2 cellular contexts compared by ENCODE assay signal in the genomic region with DNA sequence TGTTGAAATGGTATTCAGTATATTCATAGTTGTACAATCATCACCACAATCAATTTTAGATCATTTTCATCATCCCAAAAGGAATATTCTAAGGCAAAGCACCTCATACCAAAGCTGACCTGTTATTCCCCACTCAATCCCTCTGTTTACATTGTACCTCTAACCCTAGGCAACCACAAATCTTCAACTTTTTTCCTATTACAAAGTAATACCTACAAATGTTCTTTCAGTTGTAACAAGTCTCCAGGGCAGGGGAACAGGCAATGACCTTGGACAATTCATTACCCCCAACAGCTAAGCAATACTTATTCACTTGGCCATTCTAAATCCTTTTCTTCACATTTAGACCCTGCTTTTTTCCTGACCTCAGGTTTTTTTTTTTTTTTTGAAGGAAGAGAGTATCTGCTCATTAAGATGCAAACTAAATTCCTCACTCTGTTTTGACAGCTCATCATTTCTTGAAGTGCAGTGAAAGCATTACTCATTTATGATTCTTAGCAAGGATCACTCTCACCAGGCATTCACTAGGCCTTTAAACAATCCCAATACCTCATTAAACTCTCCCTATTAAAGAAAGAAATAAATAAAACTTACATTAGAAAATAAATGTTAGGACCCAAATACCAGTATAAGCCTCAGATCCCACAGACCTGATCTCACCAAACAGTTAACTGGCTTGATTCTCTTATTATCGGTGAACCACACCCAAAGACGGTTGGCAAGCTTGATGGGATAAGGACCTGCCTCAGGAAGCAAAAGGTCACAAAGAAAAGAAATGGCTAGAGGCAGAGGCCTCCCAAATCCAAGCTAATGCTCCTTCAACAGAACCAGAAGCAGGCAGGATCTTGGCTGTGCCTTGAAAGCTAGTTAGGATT.
TF ChIP-seq lines count a peak whose summit lies in the region.

No MANE protein-coding gene starts in this region.

TF ChIP-seq in IMR-90, 13 proteins besides CTCF, POLR2A, EP300 and RAD21:
- no peak for TF ChIP-seq BHLHE40 (IDR thresholded peaks at IDR 0.05; ENCODE audit: low read depth, low read length)
- TF ChIP-seq CEBPB (IDR thresholded peaks at IDR 0.05; ENCODE audit: low read depth, low read length): no peak
- TF ChIP-seq SMC3 (IDR thresholded peaks at IDR 0.05; ENCODE audit: low read depth, low read length): no peak
- TF ChIP-seq, protein P1, sequence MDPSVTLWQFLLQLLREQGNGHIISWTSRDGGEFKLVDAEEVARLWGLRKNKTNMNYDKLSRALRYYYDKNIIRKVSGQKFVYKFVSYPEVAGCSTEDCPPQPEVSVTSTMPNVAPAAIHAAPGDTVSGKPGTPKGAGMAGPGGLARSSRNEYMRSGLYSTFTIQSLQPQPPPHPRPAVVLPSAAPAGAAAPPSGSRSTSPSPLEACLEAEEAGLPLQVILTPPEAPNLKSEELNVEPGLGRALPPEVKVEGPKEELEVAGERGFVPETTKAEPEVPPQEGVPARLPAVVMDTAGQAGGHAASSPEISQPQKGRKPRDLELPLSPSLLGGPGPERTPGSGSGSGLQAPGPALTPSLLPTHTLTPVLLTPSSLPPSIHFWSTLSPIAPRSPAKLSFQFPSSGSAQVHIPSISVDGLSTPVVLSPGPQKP (IDR thresholded peaks at IDR 0.05; ENCODE audit: borderline replicate concordance, low read depth, low read length): no peak
- peak; percentile 70 for TF ChIP-seq MAFK (IDR thresholded peaks at IDR 0.05; ENCODE audit: low read depth, low read length)

TF ChIP-seq in K562, 482 proteins besides CTCF, POLR2A, EP300 and RAD21 (continues in another document):
- TF ChIP-seq TAL1 (IDR thresholded peaks at IDR 0.05) (peak; percentile 48; the same call in 1 of the 2 replicates), ZNF717 (CRISPR knock-in tag; IDR thresholded peaks at IDR 0.05) (no peak), TBL1XR1 (IDR thresholded peaks at IDR 0.05; ENCODE audit: low read length in 2 of 2) (0 out of 4 replicates have a peak, but pooled peaks of 1 of the 2 experiments have one; percentile 33), ZNF217 (CRISPR knock-in tag; IDR thresholded peaks at IDR 0.05) (no peak), TARDBP (IDR thresholded peaks at IDR 0.05) (no peak), FOSL1 (tag; conservative IDR thresholded peaks at IDR 0.05) (0 out of 2 replicates have a peak, but pooled peaks have one; percentile 25), KLF16 (IDR thresholded peaks at IDR 0.05) (no peak), RAD51 (IDR thresholded peaks at IDR 0.05; ENCODE audit: borderline replicate concordance, low read depth) (no peak), GTF2F1 (IDR thresholded peaks at IDR 0.05; ENCODE audit: low read depth, low read length) (no peak), SMC3 (conservative IDR thresholded peaks at IDR 0.05; ENCODE audit: insufficient read depth, low read depth, low read length) (no peak), NFRKB (IDR thresholded peaks at IDR 0.05; ENCODE audit: low read depth) (no peak), KLF1 (tag; IDR thresholded peaks at IDR 0.05) (peak; percentile 76), ATF7 (IDR thresholded peaks at IDR 0.05) (no peak), NFIC (IDR thresholded peaks at IDR 0.05) (peak; percentile 27; the same call in 1 of the 2 replicates), BRD4 (IDR thresholded peaks at IDR 0.05) (no peak)
- TF ChIP-seq, protein P2, sequence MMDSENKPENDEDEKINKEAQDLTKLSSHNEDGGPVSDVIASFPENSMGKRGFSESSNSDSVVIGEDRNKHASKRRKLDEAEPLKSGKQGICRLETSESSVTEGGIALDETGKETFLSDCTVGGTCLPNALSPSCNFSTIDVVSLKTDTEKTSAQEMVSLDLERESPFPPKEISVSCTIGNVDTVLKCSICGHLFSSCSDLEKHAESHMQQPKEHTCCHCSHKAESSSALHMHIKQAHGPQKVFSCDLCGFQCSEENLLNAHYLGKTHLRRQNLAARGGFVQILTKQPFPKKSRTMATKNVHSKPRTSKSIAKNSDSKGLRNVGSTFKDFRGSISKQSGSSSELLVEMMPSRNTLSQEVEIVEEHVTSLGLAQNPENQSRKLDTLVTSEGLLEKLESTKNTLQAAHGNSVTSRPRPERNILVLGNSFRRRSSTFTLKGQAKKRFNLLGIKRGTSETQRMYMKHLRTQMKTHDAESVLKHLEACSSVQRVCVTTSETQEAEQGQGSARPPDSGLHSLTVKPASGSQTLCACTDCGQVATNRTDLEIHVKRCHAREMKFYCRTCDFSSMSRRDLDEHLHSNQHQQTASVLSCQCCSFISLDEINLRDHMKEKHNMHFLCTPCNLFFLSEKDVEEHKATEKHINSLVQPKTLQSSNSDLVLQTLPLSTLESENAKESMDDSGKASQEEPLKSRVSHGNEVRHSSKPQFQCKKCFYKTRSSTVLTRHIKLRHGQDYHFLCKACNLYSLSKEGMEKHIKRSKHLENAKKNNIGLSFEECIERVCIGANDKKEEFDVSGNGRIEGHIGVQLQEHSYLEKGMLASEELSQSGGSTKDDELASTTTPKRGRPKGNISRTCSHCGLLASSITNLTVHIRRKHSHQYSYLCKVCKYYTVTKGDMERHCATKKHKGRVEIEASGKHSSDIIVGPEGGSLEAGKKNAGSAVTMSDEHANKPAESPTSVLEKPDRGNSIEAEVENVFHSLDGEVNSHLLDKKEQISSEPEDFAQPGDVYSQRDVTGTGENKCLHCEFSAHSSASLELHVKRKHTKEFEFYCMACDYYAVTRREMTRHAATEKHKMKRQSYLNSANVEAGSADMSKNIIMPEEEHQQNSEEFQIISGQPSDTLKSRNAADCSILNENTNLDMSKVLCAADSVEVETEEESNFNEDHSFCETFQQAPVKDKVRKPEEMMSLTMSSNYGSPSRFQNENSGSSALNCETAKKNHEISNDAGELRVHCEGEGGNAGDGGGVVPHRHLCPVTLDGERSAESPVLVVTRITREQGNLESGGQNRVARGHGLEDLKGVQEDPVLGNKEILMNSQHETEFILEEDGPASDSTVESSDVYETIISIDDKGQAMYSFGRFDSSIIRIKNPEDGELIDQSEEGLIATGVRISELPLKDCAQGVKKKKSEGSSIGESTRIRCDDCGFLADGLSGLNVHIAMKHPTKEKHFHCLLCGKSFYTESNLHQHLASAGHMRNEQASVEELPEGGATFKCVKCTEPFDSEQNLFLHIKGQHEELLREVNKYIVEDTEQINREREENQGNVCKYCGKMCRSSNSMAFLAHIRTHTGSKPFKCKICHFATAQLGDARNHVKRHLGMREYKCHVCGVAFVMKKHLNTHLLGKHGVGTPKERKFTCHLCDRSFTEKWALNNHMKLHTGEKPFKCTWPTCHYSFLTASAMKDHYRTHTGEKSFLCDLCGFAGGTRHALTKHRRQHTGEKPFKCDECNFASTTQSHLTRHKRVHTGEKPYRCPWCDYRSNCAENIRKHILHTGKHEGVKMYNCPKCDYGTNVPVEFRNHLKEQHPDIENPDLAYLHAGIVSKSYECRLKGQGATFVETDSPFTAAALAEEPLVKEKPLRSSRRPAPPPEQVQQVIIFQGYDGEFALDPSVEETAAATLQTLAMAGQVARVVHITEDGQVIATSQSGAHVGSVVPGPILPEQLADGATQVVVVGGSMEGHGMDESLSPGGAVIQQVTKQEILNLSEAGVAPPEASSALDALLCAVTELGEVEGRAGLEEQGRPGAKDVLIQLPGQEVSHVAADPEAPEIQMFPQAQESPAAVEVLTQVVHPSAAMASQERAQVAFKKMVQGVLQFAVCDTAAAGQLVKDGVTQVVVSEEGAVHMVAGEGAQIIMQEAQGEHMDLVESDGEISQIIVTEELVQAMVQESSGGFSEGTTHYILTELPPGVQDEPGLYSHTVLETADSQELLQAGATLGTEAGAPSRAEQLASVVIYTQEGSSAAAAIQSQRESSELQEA (IDR thresholded peaks at IDR 0.05; ENCODE audit: low read depth): no peak
- TF ChIP-seq, protein P3, sequence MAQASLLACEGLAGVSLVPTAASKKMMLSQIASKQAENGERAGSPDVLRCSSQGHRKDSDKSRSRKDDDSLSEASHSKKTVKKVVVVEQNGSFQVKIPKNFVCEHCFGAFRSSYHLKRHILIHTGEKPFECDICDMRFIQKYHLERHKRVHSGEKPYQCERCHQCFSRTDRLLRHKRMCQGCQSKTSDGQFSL (CRISPR knock-in tag; IDR thresholded peaks at IDR 0.05): no peak
- TF ChIP-seq, protein P3 (tag; IDR thresholded peaks at IDR 0.05): 0 out of 4 replicates have a peak, but pooled peaks of 1 of the 2 experiments have one; percentile 32
- TF ChIP-seq, protein P4, sequence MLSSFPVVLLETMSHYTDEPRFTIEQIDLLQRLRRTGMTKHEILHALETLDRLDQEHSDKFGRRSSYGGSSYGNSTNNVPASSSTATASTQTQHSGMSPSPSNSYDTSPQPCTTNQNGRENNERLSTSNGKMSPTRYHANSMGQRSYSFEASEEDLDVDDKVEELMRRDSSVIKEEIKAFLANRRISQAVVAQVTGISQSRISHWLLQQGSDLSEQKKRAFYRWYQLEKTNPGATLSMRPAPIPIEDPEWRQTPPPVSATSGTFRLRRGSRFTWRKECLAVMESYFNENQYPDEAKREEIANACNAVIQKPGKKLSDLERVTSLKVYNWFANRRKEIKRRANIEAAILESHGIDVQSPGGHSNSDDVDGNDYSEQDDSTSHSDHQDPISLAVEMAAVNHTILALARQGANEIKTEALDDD (IDR thresholded peaks at IDR 0.05): peak; percentile 69; the same call in 1 of the 2 replicates
- TF ChIP-seq, protein P5, sequence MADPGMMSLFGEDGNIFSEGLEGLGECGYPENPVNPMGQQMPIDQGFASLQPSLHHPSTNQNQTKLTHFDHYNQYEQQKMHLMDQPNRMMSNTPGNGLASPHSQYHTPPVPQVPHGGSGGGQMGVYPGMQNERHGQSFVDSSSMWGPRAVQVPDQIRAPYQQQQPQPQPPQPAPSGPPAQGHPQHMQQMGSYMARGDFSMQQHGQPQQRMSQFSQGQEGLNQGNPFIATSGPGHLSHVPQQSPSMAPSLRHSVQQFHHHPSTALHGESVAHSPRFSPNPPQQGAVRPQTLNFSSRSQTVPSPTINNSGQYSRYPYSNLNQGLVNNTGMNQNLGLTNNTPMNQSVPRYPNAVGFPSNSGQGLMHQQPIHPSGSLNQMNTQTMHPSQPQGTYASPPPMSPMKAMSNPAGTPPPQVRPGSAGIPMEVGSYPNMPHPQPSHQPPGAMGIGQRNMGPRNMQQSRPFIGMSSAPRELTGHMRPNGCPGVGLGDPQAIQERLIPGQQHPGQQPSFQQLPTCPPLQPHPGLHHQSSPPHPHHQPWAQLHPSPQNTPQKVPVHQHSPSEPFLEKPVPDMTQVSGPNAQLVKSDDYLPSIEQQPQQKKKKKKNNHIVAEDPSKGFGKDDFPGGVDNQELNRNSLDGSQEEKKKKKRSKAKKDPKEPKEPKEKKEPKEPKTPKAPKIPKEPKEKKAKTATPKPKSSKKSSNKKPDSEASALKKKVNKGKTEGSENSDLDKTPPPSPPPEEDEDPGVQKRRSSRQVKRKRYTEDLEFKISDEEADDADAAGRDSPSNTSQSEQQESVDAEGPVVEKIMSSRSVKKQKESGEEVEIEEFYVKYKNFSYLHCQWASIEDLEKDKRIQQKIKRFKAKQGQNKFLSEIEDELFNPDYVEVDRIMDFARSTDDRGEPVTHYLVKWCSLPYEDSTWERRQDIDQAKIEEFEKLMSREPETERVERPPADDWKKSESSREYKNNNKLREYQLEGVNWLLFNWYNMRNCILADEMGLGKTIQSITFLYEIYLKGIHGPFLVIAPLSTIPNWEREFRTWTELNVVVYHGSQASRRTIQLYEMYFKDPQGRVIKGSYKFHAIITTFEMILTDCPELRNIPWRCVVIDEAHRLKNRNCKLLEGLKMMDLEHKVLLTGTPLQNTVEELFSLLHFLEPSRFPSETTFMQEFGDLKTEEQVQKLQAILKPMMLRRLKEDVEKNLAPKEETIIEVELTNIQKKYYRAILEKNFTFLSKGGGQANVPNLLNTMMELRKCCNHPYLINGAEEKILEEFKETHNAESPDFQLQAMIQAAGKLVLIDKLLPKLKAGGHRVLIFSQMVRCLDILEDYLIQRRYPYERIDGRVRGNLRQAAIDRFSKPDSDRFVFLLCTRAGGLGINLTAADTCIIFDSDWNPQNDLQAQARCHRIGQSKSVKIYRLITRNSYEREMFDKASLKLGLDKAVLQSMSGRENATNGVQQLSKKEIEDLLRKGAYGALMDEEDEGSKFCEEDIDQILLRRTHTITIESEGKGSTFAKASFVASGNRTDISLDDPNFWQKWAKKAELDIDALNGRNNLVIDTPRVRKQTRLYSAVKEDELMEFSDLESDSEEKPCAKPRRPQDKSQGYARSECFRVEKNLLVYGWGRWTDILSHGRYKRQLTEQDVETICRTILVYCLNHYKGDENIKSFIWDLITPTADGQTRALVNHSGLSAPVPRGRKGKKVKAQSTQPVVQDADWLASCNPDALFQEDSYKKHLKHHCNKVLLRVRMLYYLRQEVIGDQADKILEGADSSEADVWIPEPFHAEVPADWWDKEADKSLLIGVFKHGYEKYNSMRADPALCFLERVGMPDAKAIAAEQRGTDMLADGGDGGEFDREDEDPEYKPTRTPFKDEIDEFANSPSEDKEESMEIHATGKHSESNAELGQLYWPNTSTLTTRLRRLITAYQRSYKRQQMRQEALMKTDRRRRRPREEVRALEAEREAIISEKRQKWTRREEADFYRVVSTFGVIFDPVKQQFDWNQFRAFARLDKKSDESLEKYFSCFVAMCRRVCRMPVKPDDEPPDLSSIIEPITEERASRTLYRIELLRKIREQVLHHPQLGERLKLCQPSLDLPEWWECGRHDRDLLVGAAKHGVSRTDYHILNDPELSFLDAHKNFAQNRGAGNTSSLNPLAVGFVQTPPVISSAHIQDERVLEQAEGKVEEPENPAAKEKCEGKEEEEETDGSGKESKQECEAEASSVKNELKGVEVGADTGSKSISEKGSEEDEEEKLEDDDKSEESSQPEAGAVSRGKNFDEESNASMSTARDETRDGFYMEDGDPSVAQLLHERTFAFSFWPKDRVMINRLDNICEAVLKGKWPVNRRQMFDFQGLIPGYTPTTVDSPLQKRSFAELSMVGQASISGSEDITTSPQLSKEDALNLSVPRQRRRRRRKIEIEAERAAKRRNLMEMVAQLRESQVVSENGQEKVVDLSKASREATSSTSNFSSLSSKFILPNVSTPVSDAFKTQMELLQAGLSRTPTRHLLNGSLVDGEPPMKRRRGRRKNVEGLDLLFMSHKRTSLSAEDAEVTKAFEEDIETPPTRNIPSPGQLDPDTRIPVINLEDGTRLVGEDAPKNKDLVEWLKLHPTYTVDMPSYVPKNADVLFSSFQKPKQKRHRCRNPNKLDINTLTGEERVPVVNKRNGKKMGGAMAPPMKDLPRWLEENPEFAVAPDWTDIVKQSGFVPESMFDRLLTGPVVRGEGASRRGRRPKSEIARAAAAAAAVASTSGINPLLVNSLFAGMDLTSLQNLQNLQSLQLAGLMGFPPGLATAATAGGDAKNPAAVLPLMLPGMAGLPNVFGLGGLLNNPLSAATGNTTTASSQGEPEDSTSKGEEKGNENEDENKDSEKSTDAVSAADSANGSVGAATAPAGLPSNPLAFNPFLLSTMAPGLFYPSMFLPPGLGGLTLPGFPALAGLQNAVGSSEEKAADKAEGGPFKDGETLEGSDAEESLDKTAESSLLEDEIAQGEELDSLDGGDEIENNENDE (IDR thresholded peaks at IDR 0.05; ENCODE audit: low read depth, low read length): no peak
- TF ChIP-seq, protein P6, sequence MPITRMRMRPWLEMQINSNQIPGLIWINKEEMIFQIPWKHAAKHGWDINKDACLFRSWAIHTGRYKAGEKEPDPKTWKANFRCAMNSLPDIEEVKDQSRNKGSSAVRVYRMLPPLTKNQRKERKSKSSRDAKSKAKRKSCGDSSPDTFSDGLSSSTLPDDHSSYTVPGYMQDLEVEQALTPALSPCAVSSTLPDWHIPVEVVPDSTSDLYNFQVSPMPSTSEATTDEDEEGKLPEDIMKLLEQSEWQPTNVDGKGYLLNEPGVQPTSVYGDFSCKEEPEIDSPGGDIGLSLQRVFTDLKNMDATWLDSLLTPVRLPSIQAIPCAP (CRISPR knock-in tag; IDR thresholded peaks at IDR 0.05; ENCODE audit: borderline replicate concordance): no peak
- TF ChIP-seq, protein P7, sequence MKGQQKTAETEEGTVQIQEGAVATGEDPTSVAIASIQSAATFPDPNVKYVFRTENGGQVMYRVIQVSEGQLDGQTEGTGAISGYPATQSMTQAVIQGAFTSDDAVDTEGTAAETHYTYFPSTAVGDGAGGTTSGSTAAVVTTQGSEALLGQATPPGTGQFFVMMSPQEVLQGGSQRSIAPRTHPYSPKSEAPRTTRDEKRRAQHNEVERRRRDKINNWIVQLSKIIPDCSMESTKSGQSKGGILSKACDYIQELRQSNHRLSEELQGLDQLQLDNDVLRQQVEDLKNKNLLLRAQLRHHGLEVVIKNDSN (CRISPR knock-in tag; IDR thresholded peaks at IDR 0.05): no peak
